ENCODE assay signal across 10 cellular contexts in the genomic region with DNA sequence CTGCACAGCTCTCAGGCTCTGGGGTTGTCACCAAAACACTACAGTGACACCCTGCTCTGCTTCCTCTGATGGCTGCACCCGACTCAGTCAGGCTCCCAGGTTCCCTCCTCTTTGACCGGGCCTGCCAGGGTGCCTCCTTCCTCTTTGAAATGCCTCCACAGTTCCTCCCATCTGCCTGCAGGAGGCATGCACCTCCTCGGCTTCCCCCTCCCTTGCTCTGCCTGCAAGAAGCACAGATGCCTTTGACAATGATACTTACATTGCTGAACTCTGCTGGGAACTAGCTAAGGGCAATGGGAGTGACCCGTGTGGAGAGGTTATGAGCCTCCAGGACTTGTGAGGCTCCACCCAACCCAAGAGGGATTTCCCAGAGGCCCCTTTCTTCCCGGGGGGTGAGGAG.
DNase-seq lines count a peak whose midpoint lies in the region; ATAC-seq, FAIRE-seq and TF ChIP-seq lines count a peak whose summit lies in the region.
"Had no signal": no experiment of that assay in that cellular context is flagged by ENCODE, and none has a peak within 500 bp of the region (broad histone marks: within the 10 kb centered on the region; RNA-seq: fewer than 3 reads in every experiment).

No MANE protein-coding gene starts in this region.

- no peaks in the 10 kb centered on the region for H3K36me3 Mint-ChIP-seq in CD4-positive, alpha-beta memory T cell

- H3K9me3 ChIP-seq in BLaER1, result peaks cover 23% of the 10 kb centered on the region
- H3K9me3 ChIP-seq in CD4-positive, alpha-beta memory T cell (ENCODE audit: control insufficient read depth in 1 of 2, low read length in 2 of 2), result no peaks in the 10 kb centered on the region

- H3K4me1 ChIP-seq in BLaER1, result peaks cover 27% of the 10 kb centered on the region
- H3K4me1 ChIP-seq in CD4-positive, alpha-beta memory T cell (ENCODE audit: insufficient read depth, low read length), result no peaks in the 10 kb centered on the region

- H3K36me3 ChIP-seq in BLaER1 (peaks cover 4% of the 10 kb centered on the region; the same call in 1 of the 2 replicates), brain microvascular endothelial cell (replicated peaks) (no peaks in the 10 kb centered on the region)
- no peaks in the 10 kb centered on the region for H3K36me3 ChIP-seq in CD4-positive, alpha-beta memory T cell (ENCODE audit: insufficient read depth, low read length)

- no peak overlapping the region for H3K4me3 Mint-ChIP-seq in CD4-positive, alpha-beta memory T cell
- H3K4me3 Mint-ChIP-seq: T-helper 17 cell had no signal

- intact Hi-C loops in CD4-positive, alpha-beta memory T cell (cut with micrococcal nuclease), result no loop called here

- peaks cover 3% of the 10 kb centered on the region; the same call in 1 of the 2 replicates for H3K27me3 ChIP-seq in BLaER1
- no peaks in the 10 kb centered on the region for H3K27me3 ChIP-seq in brain microvascular endothelial cell (replicated peaks)
- H3K27me3 ChIP-seq in CD4-positive, alpha-beta memory T cell (ENCODE audit: insufficient read depth, low read length), result no peaks in the 10 kb centered on the region

- POLR2A ChIA-PET in CD4-positive, alpha-beta memory T cell (lab: Charles Lee; ENCODE audit: partially characterized antibody), result no interaction called here

- CTCF ChIA-PET in CD4-positive, alpha-beta memory T cell (lab: Charles Lee; ENCODE audit: partially characterized antibody), result no interaction called here

- no peaks in the 10 kb centered on the region for H4K20me1 ChIP-seq in BLaER1

- FAIRE-seq in HTR-8/SVneo (lab: Jason Lieb, UNC), result no peak

- in situ Hi-C loops in brain microvascular endothelial cell (cut with HindIII; ENCODE audit: low pct_ligation_motif_present, low sequenced_read_pairs), result no loop called here

- no peak for ATAC-seq in GM18858 (IDR thresholded peaks at IDR 0.05; ENCODE audit: unreplicated experiment)
- ATAC-seq: T-helper 17 cell had no signal

- peaks cover 0 to 1% of the 10 kb centered on the region in 2 donors for H3K27me3 Mint-ChIP-seq in CD4-positive, alpha-beta memory T cell

- TF ChIP-seq CTCF in brain microvascular endothelial cell (IDR thresholded peaks at IDR 0.05; ENCODE audit: low read depth, low read length, missing control alignments), result peak; percentile 76

- H3K27ac ChIP-seq in BLaER1 (no peak overlapping the region), brain microvascular endothelial cell (no peak overlapping the region)
- no peak overlapping the region for H3K27ac ChIP-seq in CD4-positive, alpha-beta memory T cell (ENCODE audit: low read depth, low read length)
- H3K27ac ChIP-seq: coronary artery had no signal

- H3K4me3 ChIP-seq in BLaER1 (no peak overlapping the region), brain microvascular endothelial cell (ENCODE audit: low read depth, low read length) (no peak overlapping the region)
- no peak overlapping the region for H3K4me3 ChIP-seq in CD4-positive, alpha-beta memory T cell (ENCODE audit: low read length in 2 of 2)
- H3K4me3 ChIP-seq: coronary artery had no signal

- H3K9me3 Mint-ChIP-seq in CD4-positive, alpha-beta memory T cell, result no peaks in the 10 kb centered on the region

- DNase-seq in HTR-8/SVneo (ENCODE audit: insufficient read length, low spot score) (peak; percentile 17), brain microvascular endothelial cell (peak; percentile 61), kidney glomerular epithelial cell (lab: John Stamatoyannopoulos, UW) (peak; percentile 21), NCI-H510A treated with DMSO at 0.1 percent for 48 hours (lab: John Stamatoyannopoulos, UW) (no peak)
- no peak for DNase-seq in CD4-positive, alpha-beta memory T cell
- no peak for DNase-seq in activated CD4-positive, alpha-beta T cell treated with anti-CD3 and anti-CD28 coated beads for 48 hours
- DNase-seq: T-helper 17 cell had no signal

- peak overlapping the region; percentile 60 for H3K4me2 ChIP-seq in BLaER1

- no peak overlapping the region for H3K27ac Mint-ChIP-seq in CD4-positive, alpha-beta memory T cell
- H3K27ac Mint-ChIP-seq: T-helper 17 cell had no signal

- no peak overlapping the region for H3K9ac ChIP-seq in BLaER1

- no peaks in the 10 kb centered on the region for H3K4me1 Mint-ChIP-seq in CD4-positive, alpha-beta memory T cell
- H3K4me1 Mint-ChIP-seq: T-helper 17 cell had no signal

Comparison
In these comparisons a context has a peak if more than half of its experiments do, and no peak if none do; other contexts are left out.
1. DNase-seq: peak in HTR-8/SVneo (single experiment), brain microvascular endothelial cell (single experiment) and kidney glomerular epithelial cell (single experiment); none in CD4-positive, alpha-beta memory T cell (0 of 5), NCI-H510A treated with DMSO at 0.1 percent for 48 hours (single experiment) and activated CD4-positive, alpha-beta T cell treated with anti-CD3 and anti-CD28 coated beads for 48 hours (single experiment).